Comparison of ENCODE assay signal across 8 cellular contexts in genomic region chr2:55159037-55159651, GRCh38.
A peak's percentile ranks its signal among the peaks of the same experiment; 100 is the strongest.
DNase-seq lines count a peak whose midpoint lies in the region; ATAC-seq and TF ChIP-seq lines count a peak whose summit lies in the region.

No MANE protein-coding gene starts in this region.

- H3K4me1 ChIP-seq in GM23248 (ENCODE audit: insufficient read depth): peaks cover 75% of the 10 kb centered on the region

- no peaks in the 10 kb centered on the region for H3K9me3 ChIP-seq in GM23248 (ENCODE audit: low read depth)

- H3K79me2 ChIP-seq in GM23248 (ENCODE audit: insufficient read depth): peaks cover 10% of the 10 kb centered on the region; the same call in 1 of the 2 replicates

- 93 to 96% methylated on average over 4 of the region's 4 CpGs for WGBS in GM23248 (ENCODE audit: low coverage in 1 of 2, low lambda C conversion rate in 2 of 2, missing lambda C conversion rate in 2 of 2), 2 experiments

- peaks cover 77% of the 10 kb centered on the region for H3K4me1 Mint-ChIP-seq in chondrocyte (ENCODE audit: low read depth)

- peak; percentile 48 for ATAC-seq in Right ventricle myocardium inferior
- ATAC-seq in HG03469 (IDR thresholded peaks at IDR 0.05; ENCODE audit: unreplicated experiment): peak; percentile 52

- TF ChIP-seq CTCF in epithelial cell of esophagus (IDR thresholded peaks at IDR 0.05; ENCODE audit: insufficient read depth, low read depth, low read length, missing control alignments) (no peak), chondrocyte (IDR thresholded peaks at IDR 0.05) (no peak)

- no peak overlapping the region for H3K4me2 ChIP-seq in GM23248 (ENCODE audit: unreplicated experiment)

- peaks cover 71% of the 10 kb centered on the region for H3F3A ChIP-seq in GM23248 (ENCODE audit: insufficient read depth)

- DNase-seq in Right ventricle myocardium inferior (ENCODE audit: missing footprints): peak; percentile 76
- no peak for DNase-seq in cardiac septum (ENCODE audit: low spot score)
- peak; percentile 32 for DNase-seq in epithelial cell of esophagus (ENCODE audit: low read depth)
- DNase-seq in substantia nigra (lab: John Stamatoyannopoulos, UW): peak in 10 of 49 donors; percentile 21 to 69 (median 36)
- DNase-seq in chondrocyte (ENCODE audit: low spot score): no peak
- no peak for DNase-seq in COLO829 (ENCODE audit: low spot score)
- no peak for DNase-seq in GM23248

- H2AFZ ChIP-seq in GM23248: no peak overlapping the region

- in situ Hi-C loops in GM23248 (cut with MboI): no loop called here

- no peaks in the 10 kb centered on the region for H3K36me3 Mint-ChIP-seq in chondrocyte (ENCODE audit: low read depth)

- H3K4me3 Mint-ChIP-seq in chondrocyte (ENCODE audit: unreplicated experiment): no peak overlapping the region

- no peaks in the 10 kb centered on the region for H3K36me3 ChIP-seq in GM23248 (ENCODE audit: low read depth)

- H3K27ac Mint-ChIP-seq in chondrocyte (ENCODE audit: unreplicated experiment): no peak overlapping the region

- peak overlapping the region; percentile 24 for H3K27ac ChIP-seq in substantia nigra (ENCODE audit: low read depth, low read length, poor library complexity, severe bottlenecking)
- no peak overlapping the region for H3K27ac ChIP-seq in GM23248

- no peaks in the 10 kb centered on the region for H3K9me2 ChIP-seq in GM23248 (ENCODE audit: insufficient read depth)

- H4K20me1 ChIP-seq in GM23248 (ENCODE audit: insufficient read depth): no peaks in the 10 kb centered on the region

- no peaks in the 10 kb centered on the region for H3K27me3 ChIP-seq in GM23248 (replicated peaks; ENCODE audit: insufficient read depth)

- intact Hi-C loops in Right ventricle myocardium inferior (cut with DNase I) (loop anchor here (2.0 kb wide), 1 partner anchor 108 kb away; the partner anchor contains the start of gene RTN4), cardiac septum (cut with DNase I) (loop anchor here (5.0 kb wide), 1 partner anchor 47 kb away; no protein-coding TSS in a partner anchor)

- no peak overlapping the region for H3K4me3 ChIP-seq in epithelial cell of esophagus (ENCODE audit: low read length)
- no peak overlapping the region for H3K4me3 ChIP-seq in GM23248

- no peak overlapping the region for H3K9ac ChIP-seq in GM23248

- no peaks in the 10 kb centered on the region for H3K9me3 Mint-ChIP-seq in chondrocyte (ENCODE audit: low read depth)

- H3K27me3 Mint-ChIP-seq in chondrocyte (ENCODE audit: low read depth): no peaks in the 10 kb centered on the region

Comparison
In these comparisons a context has a peak if more than half of its experiments do, and no peak if none do; other contexts are left out.
1. DNase-seq: peak in Right ventricle myocardium inferior (single experiment) and epithelial cell of esophagus (single experiment); none in cardiac septum (single experiment), chondrocyte (single experiment), COLO829 (single experiment) and GM23248 (single experiment).